1 cellular context compared by ENCODE assay signal in genomic region chr17:81034779-81035388, GRCh38.
TF ChIP-seq lines count a peak whose summit lies in the region.

Gene BAIAP2 (plus strand): TSS chr17:81035151. CDS start chr17:81035255, 104 bp downstream.

TF ChIP-seq in A549, 52 proteins besides CTCF, POLR2A, EP300 and RAD21 (continued from another document):
- no peak for TF ChIP-seq E2F6 (IDR thresholded peaks at IDR 0.05; ENCODE audit: borderline replicate concordance, low read depth)
- TF ChIP-seq FOXS1 (CRISPR knock-in tag; IDR thresholded peaks at IDR 0.05), result no peak
- TF ChIP-seq EHF (CRISPR knock-in tag; IDR thresholded peaks at IDR 0.05), result no peak
- no peak for TF ChIP-seq RARB (CRISPR knock-in tag; IDR thresholded peaks at IDR 0.05)
- TF ChIP-seq ESRRA (IDR thresholded peaks at IDR 0.05; ENCODE audit: borderline replicate concordance, low read length), result no peak
- TF ChIP-seq ELK1 (IDR thresholded peaks at IDR 0.05; ENCODE audit: low read depth, low read length), result no peak
- peak; percentile 95 for TF ChIP-seq PBX3 (IDR thresholded peaks at IDR 0.05)
- TF ChIP-seq FOSL2 (IDR thresholded peaks at IDR 0.05), result no peak
- TF ChIP-seq FOSL2 (CRISPR knock-in tag; IDR thresholded peaks at IDR 0.05), result no peak
- TF ChIP-seq PHF8 (IDR thresholded peaks at IDR 0.05; ENCODE audit: borderline replicate concordance, low read depth), result peak; percentile 77; the same call in 1 of the 2 replicates
- no peak for TF ChIP-seq MAFK (IDR thresholded peaks at IDR 0.05; ENCODE audit: partially characterized antibody)
TF ChIP-seq in A549: peak in this region for 5.
